ENCODE assay signal across 15 cellular contexts in genomic region chr20:51446230-51446629, GRCh38.
DNase-seq lines count a peak whose midpoint lies in the region; ATAC-seq, FAIRE-seq and TF ChIP-seq lines count a peak whose summit lies in the region.
"Had no signal": no experiment of that assay in that cellular context is flagged by ENCODE, and none has a peak within 500 bp of the region (broad histone marks: within the 10 kb centered on the region; RNA-seq: fewer than 3 reads in every experiment).

No MANE protein-coding gene starts in this region.

- H2AFZ ChIP-seq in keratinocyte (ENCODE audit: control insufficient read depth, low read length), result no peak overlapping the region

- TF ChIP-seq CTCF in keratinocyte (optimal IDR thresholded peaks at IDR 0.05 in 1 of 3, IDR thresholded peaks at IDR 0.05 in 1 of 3, conservative IDR thresholded peaks at IDR 0.05 in 1 of 3; ENCODE audit: extremely low read depth in 1 of 3, insufficient read depth in 2 of 3, low read length in 3 of 3) (no peak), stomach (IDR thresholded peaks at IDR 0.05) (no peak)

- H3K36me3 ChIP-seq in HUES48 (ENCODE audit: control insufficient read depth, insufficient read depth, low read length) (no peaks in the 10 kb centered on the region), keratinocyte (ENCODE audit: control insufficient read depth in 2 of 2, extremely low read depth in 1 of 2, insufficient read depth in 2 of 2, low read length in 2 of 2) (no peaks in the 10 kb centered on the region), stomach (peaks cover 0 to 33% (median 11%) of the 10 kb centered on the region in 4 donors)

- H3K9me3 ChIP-seq in HUES48 (ENCODE audit: control insufficient read depth, insufficient read depth, low read length), result no peaks in the 10 kb centered on the region
- no peaks in the 10 kb centered on the region for H3K9me3 ChIP-seq in keratinocyte (ENCODE audit: control insufficient read depth, low read depth, low read length)
- no peaks in the 10 kb centered on the region for H3K9me3 ChIP-seq in stomach

- dilution Hi-C loops in keratinocyte (cut with MboI; ENCODE audit: extremely low pct_ligation_motif_present, low sequenced_read_pairs), result no loop called here

- H3K4me1 ChIP-seq in HUES48 (ENCODE audit: control insufficient read depth, insufficient read depth, low read length) (no peaks in the 10 kb centered on the region; the same call in 1 of the 2 replicates), keratinocyte (ENCODE audit: control insufficient read depth, extremely low read depth, insufficient read depth, low read length) (peaks cover 14% of the 10 kb centered on the region), stomach (peaks cover 0 to 41% (median 26%) of the 10 kb centered on the region in 4 donors)

- TF ChIP-seq POLR2A in stomach (IDR thresholded peaks at IDR 0.05), result no peak

- no peaks in the 10 kb centered on the region for H3K27me3 Mint-ChIP-seq in activated T-helper 1 cell treated with anti-CD3 and anti-CD28 coated beads, Interleukin-12 subunit alpha, Interleukin-12 subunit beta, Interleukin-2, Interleukin-4 antibody, amounts not matched to agents 30 ng/mL and 10 ng/mL and 1 ng/mL, durations not matched to agents 14 hours and 24 hours and 36 hours (ENCODE audit: insufficient read depth)
- H3K27me3 Mint-ChIP-seq in activated CD4-positive, alpha-beta T cell treated with anti-CD3 and anti-CD28 coated beads for 36 hours, result no peaks in the 10 kb centered on the region
- H3K27me3 Mint-ChIP-seq: activated CD4-positive, alpha-beta T cell treated with anti-CD3 and anti-CD28 coated beads, Interleukin-2, amount 10 ng/mL, durations not matched to agents 7 days and 5 days had no signal

- no peak overlapping the region for H3K4me3 Mint-ChIP-seq in activated T-helper 1 cell treated with anti-CD3 and anti-CD28 coated beads, Interleukin-12 subunit alpha, Interleukin-12 subunit beta, Interleukin-2, Interleukin-4 antibody, amounts not matched to agents 30 ng/mL and 10 ng/mL and 1 ng/mL, durations not matched to agents 14 hours and 24 hours and 36 hours
- H3K4me3 Mint-ChIP-seq in activated CD4-positive, alpha-beta T cell treated with anti-CD3 and anti-CD28 coated beads for 36 hours, result no peak overlapping the region
- H3K4me3 Mint-ChIP-seq: activated CD4-positive, alpha-beta T cell treated with anti-CD3 and anti-CD28 coated beads, Interleukin-2, amount 10 ng/mL, durations not matched to agents 7 days and 5 days; activated T-cell treated with anti-CD3 and anti-CD28 coated beads, Interleukin-2, amount 50 U/mL, for 72 hours had no signal

- H3K27me3 ChIP-seq in HUES48 (ENCODE audit: control insufficient read depth, insufficient read depth, low read length), result no peaks in the 10 kb centered on the region
- H3K27me3 ChIP-seq in keratinocyte (ENCODE audit: control insufficient read depth, extremely low read depth, insufficient read depth, low read length), result peaks cover 5% of the 10 kb centered on the region
- no peaks in the 10 kb centered on the region for H3K27me3 ChIP-seq in stomach

- H3K9me3 Mint-ChIP-seq in activated T-helper 1 cell treated with anti-CD3 and anti-CD28 coated beads, Interleukin-12 subunit alpha, Interleukin-12 subunit beta, Interleukin-2, Interleukin-4 antibody, amounts not matched to agents 30 ng/mL and 10 ng/mL and 1 ng/mL, durations not matched to agents 14 hours and 24 hours and 36 hours, result no peaks in the 10 kb centered on the region
- H3K9me3 Mint-ChIP-seq in activated CD4-positive, alpha-beta T cell treated with anti-CD3 and anti-CD28 coated beads for 36 hours (ENCODE audit: low read depth), result no peaks in the 10 kb centered on the region
- H3K9me3 Mint-ChIP-seq: activated CD4-positive, alpha-beta T cell treated with anti-CD3 and anti-CD28 coated beads, Interleukin-2, amount 10 ng/mL, durations not matched to agents 7 days and 5 days; activated T-cell treated with anti-CD3 and anti-CD28 coated beads, Interleukin-2, amount 50 U/mL, for 72 hours had no signal

- peak overlapping the region; percentile 75 for H3K27ac Mint-ChIP-seq in activated T-helper 1 cell treated with anti-CD3 and anti-CD28 coated beads, Interleukin-12 subunit alpha, Interleukin-12 subunit beta, Interleukin-2, Interleukin-4 antibody, amounts not matched to agents 30 ng/mL and 10 ng/mL and 1 ng/mL, durations not matched to agents 14 hours and 24 hours and 36 hours
- no peak overlapping the region for H3K27ac Mint-ChIP-seq in activated CD4-positive, alpha-beta T cell treated with anti-CD3 and anti-CD28 coated beads for 36 hours

- intact Hi-C loops in activated T-helper 1 cell treated with anti-CD3 and anti-CD28 coated beads, Interleukin-12 subunit alpha, Interleukin-12 subunit beta, Interleukin-2, Interleukin-4 antibody, amounts not matched to agents 30 ng/mL and 10 ng/mL and 1 ng/mL, durations not matched to agents 14 hours and 24 hours and 36 hours (cut with micrococcal nuclease), result no loop called here
- intact Hi-C loops in stomach (cut with DNase I; ENCODE audit: low total_unique reads), result no loop called here
- intact Hi-C loops in activated CD4-positive, alpha-beta T cell treated with anti-CD3 and anti-CD28 coated beads for 36 hours (cut with DNase I, micrococcal nuclease), result no loop called here

- peak overlapping the region; percentile 49 for H3K4me2 ChIP-seq in keratinocyte (ENCODE audit: control insufficient read depth, extremely low read depth, insufficient read depth, low read depth, low read length)

- POLR2A ChIA-PET in activated CD4-positive, alpha-beta T cell treated with anti-CD3 and anti-CD28 coated beads for 36 hours (lab: Charles Lee), result no interaction called here

- WGBS in stomach, 5 donors, result 61 to 83% (median 71%) methylated on average over 2 of the region's 2 CpGs

- H3K4me3 ChIP-seq in HUES48 (ENCODE audit: low read depth, low read length), result no peak overlapping the region
- H3K4me3 ChIP-seq in keratinocyte (ENCODE audit: control insufficient read depth in 2 of 3, extremely low read depth in 1 of 3, insufficient read depth in 2 of 3, low read depth in 1 of 3, low read length in 3 of 3), result no peak overlapping the region
- no peak overlapping the region for H3K4me3 ChIP-seq in stomach
- H3K4me3 ChIP-seq: GM12878, lung had no signal

- no peak for DNase-seq in activated T-helper 1 cell treated with anti-CD3 and anti-CD28 coated beads, Interleukin-12 subunit alpha, Interleukin-12 subunit beta, Interleukin-2, Interleukin-4 antibody, amounts not matched to agents 30 ng/mL and 10 ng/mL and 1 ng/mL, durations not matched to agents 14 hours and 24 hours and 36 hours (ENCODE audit: low spot score)
- DNase-seq in keratinocyte (ENCODE audit: low read depth, low spot score) (no peak), stomach (no peak)
- no peak for DNase-seq in activated CD4-positive, alpha-beta T cell treated with anti-CD3 and anti-CD28 coated beads for 36 hours
- DNase-seq: activated CD4-positive, alpha-beta T cell treated with anti-CD3 and anti-CD28 coated beads, Interleukin-2, amount 10 ng/mL, durations not matched to agents 7 days and 5 days; activated T-cell treated with anti-CD3 and anti-CD28 coated beads, Interleukin-2, amount 50 U/mL, for 72 hours; NCI-H1694 treated with DMSO at 0.1 percent for 48 hours; NCI-H69; occipital lobe; stimulated activated CD4-positive, alpha-beta T cell treated with anti-CD3 and anti-CD28 coated beads, Interleukin-12 subunit alpha, Interleukin-12 subunit beta, amount 100 ng/mL, for 4 hours had no signal

- no peaks in the 10 kb centered on the region for H4K20me1 ChIP-seq in keratinocyte (ENCODE audit: control insufficient read depth, extremely low read depth, insufficient read depth, low read length)

- H3K27ac ChIP-seq in HUES48 (ENCODE audit: low read depth, low read length), result peak overlapping the region; percentile 79
- H3K27ac ChIP-seq in keratinocyte (ENCODE audit: control insufficient read depth, insufficient read depth, low read length), result no peak overlapping the region
- peak overlapping the region in 3 of 5 donors; percentile 27 to 67 (median 57) for H3K27ac ChIP-seq in stomach

- no peaks in the 10 kb centered on the region for H3K79me2 ChIP-seq in keratinocyte (ENCODE audit: control insufficient read depth, insufficient read depth, low read length)

- no peak overlapping the region for H3K9ac ChIP-seq in HUES48 (ENCODE audit: low read depth, low read length)
- no peak overlapping the region for H3K9ac ChIP-seq in keratinocyte (ENCODE audit: control insufficient read depth, extremely low read depth, insufficient read depth, low read length)

- peaks cover 56% of the 10 kb centered on the region for H3K4me1 Mint-ChIP-seq in activated T-helper 1 cell treated with anti-CD3 and anti-CD28 coated beads, Interleukin-12 subunit alpha, Interleukin-12 subunit beta, Interleukin-2, Interleukin-4 antibody, amounts not matched to agents 30 ng/mL and 10 ng/mL and 1 ng/mL, durations not matched to agents 14 hours and 24 hours and 36 hours (ENCODE audit: low read depth)
- H3K4me1 Mint-ChIP-seq in activated CD4-positive, alpha-beta T cell treated with anti-CD3 and anti-CD28 coated beads for 36 hours, result peaks cover 46% of the 10 kb centered on the region

- no peak for TF ChIP-seq EP300 in stomach (IDR thresholded peaks at IDR 0.05)

- CTCF ChIA-PET in activated CD4-positive, alpha-beta T cell treated with anti-CD3 and anti-CD28 coated beads for 36 hours (lab: Charles Lee), result no interaction called here

- H3K36me3 Mint-ChIP-seq in activated T-helper 1 cell treated with anti-CD3 and anti-CD28 coated beads, Interleukin-12 subunit alpha, Interleukin-12 subunit beta, Interleukin-2, Interleukin-4 antibody, amounts not matched to agents 30 ng/mL and 10 ng/mL and 1 ng/mL, durations not matched to agents 14 hours and 24 hours and 36 hours (ENCODE audit: low read depth), result peaks cover 42% of the 10 kb centered on the region
- H3K36me3 Mint-ChIP-seq in activated CD4-positive, alpha-beta T cell treated with anti-CD3 and anti-CD28 coated beads for 36 hours (ENCODE audit: low read depth), result peaks cover 65% of the 10 kb centered on the region

- no peaks in the 10 kb centered on the region for H3K9me1 ChIP-seq in keratinocyte (ENCODE audit: control insufficient read depth, extremely low read depth, insufficient read depth, low read length)

- no peak for FAIRE-seq in keratinocyte (lab: Jason Lieb, UNC)
- FAIRE-seq: GM12878 had no signal

- no peak for ATAC-seq in activated CD4-positive, alpha-beta T cell treated with anti-CD3 and anti-CD28 coated beads for 36 hours
- ATAC-seq in esophagus mucosa (no peak), GM18520 (IDR thresholded peaks at IDR 0.05; ENCODE audit: unreplicated experiment) (no peak)
- ATAC-seq: activated T-cell treated with anti-CD3 and anti-CD28 coated beads, Interleukin-2, amount 50 U/mL, for 72 hours; GM12878 had no signal
